ENCODE assay signal across 13 cellular contexts in genomic region chr17:43529977-43530302, GRCh38. TPM values are rescaled to one million over a fixed set of nuclear protein-coding genes. Genes with fewer than 3 reads are reported as not detected.
A peak's percentile ranks its signal among the peaks of the same experiment; 100 is the strongest.
DNase-seq lines count a peak whose midpoint lies in the region; ATAC-seq and TF ChIP-seq lines count a peak whose summit lies in the region.
"Had no signal": no experiment of that assay in that cellular context is flagged by ENCODE, and none has a peak within 500 bp of the region (broad histone marks: within the 10 kb centered on the region; RNA-seq: fewer than 3 reads in every experiment).

No MANE protein-coding gene starts in this region.

- H3K27me3 Mint-ChIP-seq in progenitor cell of endocrine pancreas = no peaks in the 10 kb centered on the region
- H3K27me3 Mint-ChIP-seq: IgD-negative memory B cell; stimulated activated naive CD8-positive, alpha-beta T cell treated with anti-CD3 and anti-CD28 coated beads, Interleukin-15, Interleukin-2, amounts not matched to agents 100 ng/mL and 50 ng/mL, for 24 hours had no signal

- H3K36me3 ChIP-seq in GM23248 (ENCODE audit: low read depth) (no peaks in the 10 kb centered on the region; the same call in 1 of the 2 replicates), adipocyte (ENCODE audit: control insufficient read depth, insufficient read depth, low read length, severe bottlenecking) (peaks cover 11% of the 10 kb centered on the region), right atrium auricular region (peaks cover 23% of the 10 kb centered on the region)

- H3K4me3 ChIP-seq in GM23248 = no peak overlapping the region
- H3K4me3 ChIP-seq in adipocyte (ENCODE audit: low read length) = no peak overlapping the region
- peak overlapping the region in 1 of 2 donors; percentile 29 for H3K4me3 ChIP-seq in right atrium auricular region

- H3K9me3 Mint-ChIP-seq in progenitor cell of endocrine pancreas (ENCODE audit: low read depth) = no peaks in the 10 kb centered on the region
- H3K9me3 Mint-ChIP-seq in activated naive CD4-positive, alpha-beta T cell treated with anti-CD3 and anti-CD28 coated beads, Interleukin-2, amount 50 U/mL, for 72 hours = no peaks in the 10 kb centered on the region
- H3K9me3 Mint-ChIP-seq: IgD-negative memory B cell; stimulated activated naive CD8-positive, alpha-beta T cell treated with anti-CD3 and anti-CD28 coated beads, Interleukin-15, Interleukin-2, amounts not matched to agents 100 ng/mL and 50 ng/mL, for 24 hours had no signal

- H3K9ac ChIP-seq in GM23248 (peak overlapping the region; percentile 22; the same call in 1 of the 2 replicates), adipocyte (ENCODE audit: low read length) (peak overlapping the region; percentile 44)

- DNase-seq in GM23248 (no peak), adipocyte (ENCODE audit: low read depth) (no peak), right atrium auricular region (ENCODE audit: low spot score) (no peak), progenitor cell of endocrine pancreas (ENCODE audit: low spot score, unreplicated experiment) (no peak), NOMO-1 (lab: John Stamatoyannopoulos, UW; ENCODE audit: unreplicated experiment in 2 of 2) (no peak)
- DNase-seq in stimulated activated CD4-positive, alpha-beta T cell treated with anti-CD3 and anti-CD28 coated beads, Interleukin-4, amount 100 ng/mL, for 24 hours = no peak
- DNase-seq in stimulated activated naive CD4-positive, alpha-beta T cell (lab: John Stamatoyannopoulos, UW) = no peak
- no peak for DNase-seq in activated naive CD4-positive, alpha-beta T cell treated with anti-CD3 and anti-CD28 coated beads, Interleukin-2, amount 50 U/mL, for 72 hours (ENCODE audit: low spot score in 2 of 2)
- DNase-seq: C1 segment of cervical spinal cord, GDM1, OCI-M1 had no signal

- 49 to 55% methylated on average over 6 of the region's 6 CpGs for WGBS in GM23248 (ENCODE audit: low coverage in 1 of 2, low lambda C conversion rate in 2 of 2, missing lambda C conversion rate in 2 of 2), 2 experiments

- peaks cover 43% of the 10 kb centered on the region for H3K4me1 Mint-ChIP-seq in progenitor cell of endocrine pancreas (ENCODE audit: low read depth)

- peak overlapping the region; percentile 34 for H3K4me2 ChIP-seq in GM23248 (ENCODE audit: unreplicated experiment)

- ATAC-seq in activated naive CD4-positive, alpha-beta T cell treated with anti-CD3 and anti-CD28 coated beads, Interleukin-2, amount 50 U/mL, for 72 hours = no peak

- no peaks in the 10 kb centered on the region for H3K27me3 ChIP-seq in GM23248 (replicated peaks; ENCODE audit: insufficient read depth)
- no peaks in the 10 kb centered on the region for H3K27me3 ChIP-seq in adipocyte (replicated peaks; ENCODE audit: control insufficient read depth, insufficient read depth, low read length)
- no peaks in the 10 kb centered on the region for H3K27me3 ChIP-seq in right atrium auricular region

- H3K9me3 ChIP-seq in GM23248 (ENCODE audit: low read depth) (no peaks in the 10 kb centered on the region), adipocyte (ENCODE audit: control insufficient read depth, low read length) (no peaks in the 10 kb centered on the region), right atrium auricular region (no peaks in the 10 kb centered on the region)

- H3K4me1 ChIP-seq in GM23248 (ENCODE audit: insufficient read depth) (peaks cover 10% of the 10 kb centered on the region; the same call in 1 of the 2 replicates), adipocyte (ENCODE audit: control insufficient read depth, insufficient read depth, low read length) (peaks cover 28% of the 10 kb centered on the region), right atrium auricular region (peaks cover 0 to 46% of the 10 kb centered on the region in 2 donors)

- H3K36me3 Mint-ChIP-seq in progenitor cell of endocrine pancreas (ENCODE audit: insufficient read depth) = peaks cover 6% of the 10 kb centered on the region
- H3K36me3 Mint-ChIP-seq in activated naive CD4-positive, alpha-beta T cell treated with anti-CD3 and anti-CD28 coated beads, Interleukin-2, amount 50 U/mL, for 72 hours = no peaks in the 10 kb centered on the region

- H4K20me1 ChIP-seq in GM23248 (ENCODE audit: insufficient read depth) = no peaks in the 10 kb centered on the region

- H3K27ac ChIP-seq in GM23248 = no peak overlapping the region
- H3K27ac ChIP-seq in right atrium auricular region = peak overlapping the region; percentile 72 to 81

- H3K27ac Mint-ChIP-seq in progenitor cell of endocrine pancreas = peak overlapping the region; percentile 98
- no peak overlapping the region for H3K27ac Mint-ChIP-seq in activated naive CD4-positive, alpha-beta T cell treated with anti-CD3 and anti-CD28 coated beads, Interleukin-2, amount 50 U/mL, for 72 hours
- H3K27ac Mint-ChIP-seq: IgD-negative memory B cell; stimulated activated naive CD8-positive, alpha-beta T cell treated with anti-CD3 and anti-CD28 coated beads, Interleukin-15, Interleukin-2, amounts not matched to agents 100 ng/mL and 50 ng/mL, for 24 hours had no signal

- no peaks in the 10 kb centered on the region for H3K9me2 ChIP-seq in GM23248 (ENCODE audit: insufficient read depth)

- peak overlapping the region; percentile 53; the same call in 1 of the 2 replicates for H2AFZ ChIP-seq in GM23248

- TF ChIP-seq CTCF in right atrium auricular region (IDR thresholded peaks at IDR 0.05) (no peak), progenitor cell of endocrine pancreas (IDR thresholded peaks at IDR 0.05; ENCODE audit: unreplicated experiment) (no peak)

- H3K4me3 Mint-ChIP-seq in progenitor cell of endocrine pancreas (ENCODE audit: low read depth) = peak overlapping the region; percentile 52
- H3K4me3 Mint-ChIP-seq: IgD-negative memory B cell; stimulated activated naive CD8-positive, alpha-beta T cell treated with anti-CD3 and anti-CD28 coated beads, Interleukin-15, Interleukin-2, amounts not matched to agents 100 ng/mL and 50 ng/mL, for 24 hours had no signal

- 0 out of 2 replicates have a peak, but pooled peaks cover under 1% of the 10 kb centered on the region for H3F3A ChIP-seq in GM23248 (ENCODE audit: insufficient read depth)

- in situ Hi-C loops in GM23248 (cut with MboI) = no loop called here

- H3K79me2 ChIP-seq in GM23248 (ENCODE audit: insufficient read depth) = no peaks in the 10 kb centered on the region

RNA-seq across cellular contexts. Expression of gene ETV4, which starts 16.2 kb away (rescaled TPM):
- 2.1 and 3.5 TPM in 2 replicates for total RNA-seq in GM23248 (2014; rRNA removed; shearing (Covaris generic))
- 2.6 and 2.8 TPM in 2 replicates for polyA plus RNA-seq in GM23248 (2016; fragmentation: Nextera tagmentation; extraction: Ambion mirVana)
- total RNA-seq in right atrium auricular region (1 to 10 TPM; 3.1 to 5.0 TPM), progenitor cell of endocrine pancreas (79.5 and 84.3 TPM in 2 replicates)
- 1 to 10 TPM in 1 of 2 donors, under 1 TPM in 1; 0.32 to 2.2 TPM for total RNA-seq in activated naive CD4-positive, alpha-beta T cell treated with anti-CD3 and anti-CD28 coated beads, Interleukin-2, amount 50 U/mL, for 72 hours
- polyA plus RNA-seq: IgD-negative memory B cell had no signal

RNA-seq across cellular contexts. Expression of gene DHX8, which starts 46.2 kb away (rescaled TPM):
- total RNA-seq in GM23248 (2014; rRNA removed; shearing (Covaris generic)) = 27.3 and 33.1 TPM in 2 replicates
- polyA plus RNA-seq in GM23248 (2016; fragmentation: Nextera tagmentation; extraction: Ambion mirVana) = 34.4 and 39.0 TPM in 2 replicates
- total RNA-seq in right atrium auricular region (10 to 100 TPM; 18.5 to 26.1 TPM), progenitor cell of endocrine pancreas (55.2 and 60.6 TPM in 2 replicates)
- 10 to 100 TPM; 42.6 to 71.0 TPM for total RNA-seq in activated naive CD4-positive, alpha-beta T cell treated with anti-CD3 and anti-CD28 coated beads, Interleukin-2, amount 50 U/mL, for 72 hours

Comparison
In these comparisons a context has a peak if more than half of its experiments do, and no peak if none do; other contexts are left out.
1. RNA of gene ETV4, which starts 16.2 kb away (total RNA-seq): 79.5 to 84.3 TPM in progenitor cell of endocrine pancreas; 3.1 to 5.0 TPM in right atrium auricular region, 2.1 to 3.5 TPM in GM23248 and 0.32 to 2.2 TPM in activated naive CD4-positive, alpha-beta T cell treated with anti-CD3 and anti-CD28 coated beads, Interleukin-2, amount 50 U/mL, for 72 hours; every median in the first group is over 10 times any median in the second.